ENCODE assay signal across 28 cellular contexts in genomic region chr4:6196324-6196723, GRCh38. TPM values are rescaled to one million over a fixed set of nuclear protein-coding genes. Genes with fewer than 3 reads are reported as not detected.
"Had no signal": no experiment of that assay in that cellular context is flagged by ENCODE, and none has a peak within 500 bp of the region (broad histone marks: within the 10 kb centered on the region; RNA-seq: fewer than 3 reads in every experiment).

No MANE protein-coding gene starts in this region.

- ATAC-seq: heart left ventricle; left colon; psoas muscle; stimulated activated naive B cell treated with anti-CD40 and anti-IgM and Interleukin-4, amounts not matched to agents 10 μg/mL and 1 μg/mL and 100 μg/mL, for 72 hours; WTC11 had no signal

- H3K9me3 ChIP-seq: ovary, psoas muscle, right atrium auricular region, testis, vagina had no signal

- H3K27ac Mint-ChIP-seq: activated naive CD8-positive, alpha-beta T cell treated with anti-CD3 and anti-CD28 coated beads, Interleukin-2, amount 10 ng/mL, durations not matched to agents 7 days and 5 days; activated T-cell treated with anti-CD3 and anti-CD28 coated beads, Interleukin-2, amount 50 U/mL, for 24 hours; naive B cell; neural progenitor cell; stimulated activated naive B cell treated with anti-CD40 and anti-IgM and Interleukin-4, amounts not matched to agents 10 μg/mL and 1 μg/mL and 100 μg/mL, for 72 hours; type B pancreatic cell; WTC11 had no signal

- H3K36me3 Mint-ChIP-seq: neural progenitor cell had no signal

- DNase-seq: activated CD4-positive, alpha-beta T cell treated with anti-CD3 and anti-CD28 coated beads, Interleukin-2, amount 50 U/mL, for 4 hours; activated naive CD4-positive, alpha-beta T cell treated with Interleukin-2 at 50 U/mL for 16 hours; activated naive CD8-positive, alpha-beta T cell treated with anti-CD3 and anti-CD28 coated beads, Interleukin-2, amount 10 ng/mL, durations not matched to agents 7 days and 5 days; activated T-cell treated with anti-CD3 and anti-CD28 coated beads, Interleukin-2, amount 50 U/mL, for 24 hours; amniotic stem cell; cerebellar nuclear complex; heart left ventricle; islet precursor cell; left colon; mesenchymal stem cell; naive B cell; ovary; psoas muscle; stimulated activated CD4-positive, alpha-beta T cell treated with anti-CD3 and anti-CD28 coated beads, Interleukin-2, amount 100 ng/mL, for 24 hours; stimulated activated naive B cell treated with anti-CD40 and anti-IgM and Interleukin-4, amounts not matched to agents 10 μg/mL and 1 μg/mL and 100 μg/mL, for 72 hours; T1000; testis had no signal

- H3K9ac ChIP-seq: neural progenitor cell had no signal

- H3K4me3 Mint-ChIP-seq: activated naive CD8-positive, alpha-beta T cell treated with anti-CD3 and anti-CD28 coated beads, Interleukin-2, amount 10 ng/mL, durations not matched to agents 7 days and 5 days; activated T-cell treated with anti-CD3 and anti-CD28 coated beads, Interleukin-2, amount 50 U/mL, for 24 hours; naive B cell; neural progenitor cell; stimulated activated naive B cell treated with anti-CD40 and anti-IgM and Interleukin-4, amounts not matched to agents 10 μg/mL and 1 μg/mL and 100 μg/mL, for 72 hours; type B pancreatic cell had no signal

- H3K4me3 ChIP-seq: breast epithelium, coronary artery, heart left ventricle, neural progenitor cell, ovary, psoas muscle, right atrium auricular region, skin epidermis, testis, vagina had no signal

- H3K4me1 ChIP-seq: psoas muscle had no signal

- H3K36me3 ChIP-seq: breast epithelium, heart left ventricle, neural progenitor cell, ovary, right atrium auricular region, vagina had no signal

- H3K27ac ChIP-seq: breast epithelium, coronary artery, epithelial cell of prostate, heart left ventricle, neural progenitor cell, ovary, psoas muscle, right atrium auricular region, skin epidermis, testis, vagina had no signal

RNA-seq across cellular contexts. Expression of gene JAKMIP1, which starts 4.0 kb away (rescaled TPM):
- total RNA-seq: fibroblast of villous mesenchyme, lower leg skin, psoas muscle had no signal
